In the genomic region with DNA sequence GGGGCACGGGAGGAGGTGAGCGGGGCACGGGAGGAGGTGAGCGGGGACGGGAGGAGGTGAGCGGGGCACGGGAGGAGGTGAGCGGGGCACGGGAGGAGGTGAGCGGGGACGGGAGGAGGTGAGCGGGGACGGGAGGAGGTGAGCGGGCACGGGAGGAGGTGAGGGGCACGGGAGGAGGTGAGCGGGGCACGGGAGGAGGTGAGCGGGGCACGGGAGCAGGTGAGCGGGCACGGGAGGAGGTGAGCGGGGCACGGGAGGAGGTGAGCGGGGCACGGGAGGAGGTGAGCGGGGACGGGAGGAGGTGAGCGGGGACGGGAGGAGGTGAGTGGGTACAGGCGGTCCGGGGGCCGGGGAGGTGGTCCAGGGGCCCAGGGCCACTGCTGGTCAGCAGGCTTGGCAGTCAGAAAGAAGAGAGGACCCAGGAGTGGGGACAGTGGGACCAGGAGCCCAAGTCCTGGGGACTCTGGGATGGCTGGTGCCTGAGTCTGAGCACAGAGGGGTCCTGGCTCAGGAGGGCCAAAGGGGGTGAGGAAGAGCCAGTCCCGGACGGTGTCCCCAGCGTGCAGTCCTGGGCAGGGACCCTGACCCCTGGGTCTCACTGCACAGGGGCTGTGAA, we compare ENCODE assay signal across 1 cellular context.
TF ChIP-seq lines count a peak whose summit lies in the region.

No MANE protein-coding gene starts in this region.

TF ChIP-seq in HepG2, 621 proteins besides CTCF, POLR2A, EP300 and RAD21:
- peak; percentile 84 for TF ChIP-seq ZKSCAN5 (CRISPR knock-in tag; IDR thresholded peaks at IDR 0.05)
- TF ChIP-seq HNRNPK (IDR thresholded peaks at IDR 0.05; ENCODE audit: low read depth, low read length, poor library complexity, severe bottlenecking) = peak; percentile 80
